16 cellular contexts compared by ENCODE assay signal in genomic region chr12:119980247-119980646, GRCh38. TPM values are rescaled to one million over a fixed set of nuclear protein-coding genes. Genes with fewer than 3 reads are reported as not detected.
DNase-seq lines count a peak whose midpoint lies in the region; ATAC-seq and TF ChIP-seq lines count a peak whose summit lies in the region.
"Had no signal": no experiment of that assay in that cellular context is flagged by ENCODE, and none has a peak within 500 bp of the region (broad histone marks: within the 10 kb centered on the region; RNA-seq: fewer than 3 reads in every experiment).

No MANE protein-coding gene starts in this region.

- no peak for TF ChIP-seq CTCF in sigmoid colon (IDR thresholded peaks at IDR 0.05)

- H3K4me3 ChIP-seq in sigmoid colon = no peak overlapping the region
- H3K4me3 ChIP-seq: HAP-1, MG63, PC-9 had no signal

- POLR2A ChIA-PET in activated CD4-positive, alpha-beta memory T cell treated with anti-CD3 and anti-CD28 coated beads for 36 hours (lab: Charles Lee) = interaction anchor here (0.6 to 2.4 kb wide), 10 partner anchors 9 to 151 kb away, joined by 3 to 36 read pairs (median 8); partner anchors contain the start of genes BICDL1 and RAB35
- POLR2A ChIA-PET in activated CD4-positive, alpha-beta memory T cell treated with anti-CD3 and anti-CD28 coated beads, Interleukin-2, amount 10 ng/mL, durations not matched to agents 7 days and 5 days (lab: Charles Lee) = interaction anchor here (0.9 kb wide), 1 partner anchor 8 kb away, joined by 6 read pairs; the partner anchor contains the start of gene BICDL1
- POLR2A ChIA-PET in activated naive CD8-positive, alpha-beta T cell treated with anti-CD3 and anti-CD28 coated beads, Interleukin-2, amount 10 ng/mL, durations not matched to agents 7 days and 5 days (lab: Charles Lee) = interaction anchor here (0.7 kb wide), 1 partner anchor 8 kb away, joined by 3 read pairs; the partner anchor contains the start of gene BICDL1

- no peaks in the 10 kb centered on the region for H3K4me1 ChIP-seq in sigmoid colon
- H3K4me1 ChIP-seq: HAP-1 had no signal

- 53 to 64% methylated on average over 1 of the region's 1 CpG for WGBS in sigmoid colon, 2 donors

- H3K36me3 Mint-ChIP-seq in activated CD4-positive, alpha-beta memory T cell treated with anti-CD3 and anti-CD28 coated beads for 36 hours = no peaks in the 10 kb centered on the region
- no peaks in the 10 kb centered on the region for H3K36me3 Mint-ChIP-seq in activated CD4-positive, alpha-beta memory T cell treated with anti-CD3 and anti-CD28 coated beads, Interleukin-2, amount 10 ng/mL, durations not matched to agents 7 days and 5 days (ENCODE audit: low read depth)
- no peaks in the 10 kb centered on the region for H3K36me3 Mint-ChIP-seq in activated naive CD8-positive, alpha-beta T cell treated with anti-CD3 and anti-CD28 coated beads, Interleukin-2, amount 10 ng/mL, durations not matched to agents 7 days and 5 days

- no peak for DNase-seq in activated CD4-positive, alpha-beta memory T cell treated with anti-CD3 and anti-CD28 coated beads for 36 hours
- DNase-seq in activated CD4-positive, alpha-beta memory T cell treated with anti-CD3 and anti-CD28 coated beads, Interleukin-2, amount 10 ng/mL, durations not matched to agents 7 days and 5 days = no peak
- DNase-seq in stimulated activated CD4-positive, alpha-beta T cell treated with anti-CD3 and anti-CD28 coated beads, Interleukin-4, amount 100 ng/mL, for 24 hours = peak; percentile 30
- DNase-seq in stimulated activated CD4-positive, alpha-beta T cell treated with anti-CD3 and anti-CD28 coated beads, Interleukin-4, amount 100 ng/mL, for 4 hours = no peak
- no peak for DNase-seq in activated naive CD8-positive, alpha-beta T cell treated with anti-CD3 and anti-CD28 coated beads, Interleukin-2, amount 10 ng/mL, durations not matched to agents 7 days and 5 days
- DNase-seq in putamen (ENCODE audit: low spot score) (no peak), sigmoid colon (no peak)
- DNase-seq: C1 segment of cervical spinal cord, DND-41, MG63, NCI-H1092, NCI-H2081 treated with DMSO at 0.1 percent for 48 hours, NCI-H510A, NCI-H82, PC-9 had no signal

- ATAC-seq in activated naive CD8-positive, alpha-beta T cell treated with anti-CD3 and anti-CD28 coated beads, Interleukin-2, amount 10 ng/mL, durations not matched to agents 7 days and 5 days (ENCODE audit: low read depth) = peak; percentile 50

- CTCF ChIA-PET in activated CD4-positive, alpha-beta memory T cell treated with anti-CD3 and anti-CD28 coated beads for 36 hours (lab: Charles Lee) = interaction anchor here (1.2 to 1.7 kb wide), 3 partner anchors 9 to 107 kb away, joined by 3 to 11 read pairs (median 6); partner anchors contain the start of gene BICDL1
- CTCF ChIA-PET in activated CD4-positive, alpha-beta memory T cell treated with anti-CD3 and anti-CD28 coated beads, Interleukin-2, amount 10 ng/mL, durations not matched to agents 7 days and 5 days (lab: Charles Lee) = no interaction called here

- H3K27me3 Mint-ChIP-seq in activated CD4-positive, alpha-beta memory T cell treated with anti-CD3 and anti-CD28 coated beads for 36 hours = peaks cover 2% of the 10 kb centered on the region
- peaks cover 12% of the 10 kb centered on the region for H3K27me3 Mint-ChIP-seq in activated CD4-positive, alpha-beta memory T cell treated with anti-CD3 and anti-CD28 coated beads, Interleukin-2, amount 10 ng/mL, durations not matched to agents 7 days and 5 days
- H3K27me3 Mint-ChIP-seq in activated naive CD8-positive, alpha-beta T cell treated with anti-CD3 and anti-CD28 coated beads, Interleukin-2, amount 10 ng/mL, durations not matched to agents 7 days and 5 days = peaks cover 13% of the 10 kb centered on the region

- peak overlapping the region; percentile 53 for H3K4me3 Mint-ChIP-seq in activated CD4-positive, alpha-beta memory T cell treated with anti-CD3 and anti-CD28 coated beads for 36 hours
- no peak overlapping the region for H3K4me3 Mint-ChIP-seq in activated CD4-positive, alpha-beta memory T cell treated with anti-CD3 and anti-CD28 coated beads, Interleukin-2, amount 10 ng/mL, durations not matched to agents 7 days and 5 days
- no peak overlapping the region for H3K4me3 Mint-ChIP-seq in activated naive CD8-positive, alpha-beta T cell treated with anti-CD3 and anti-CD28 coated beads, Interleukin-2, amount 10 ng/mL, durations not matched to agents 7 days and 5 days

- H3K9me3 ChIP-seq in sigmoid colon = no peaks in the 10 kb centered on the region
- H3K9me3 ChIP-seq: HAP-1, MG63 had no signal

- TF ChIP-seq EP300 in sigmoid colon (IDR thresholded peaks at IDR 0.05) = no peak

- peaks cover 0 to 34% (median 14%) of the 10 kb centered on the region in 3 donors for H3K27me3 ChIP-seq in sigmoid colon

- peak overlapping the region; percentile 82 for H3K27ac Mint-ChIP-seq in activated CD4-positive, alpha-beta memory T cell treated with anti-CD3 and anti-CD28 coated beads for 36 hours
- no peak overlapping the region for H3K27ac Mint-ChIP-seq in activated CD4-positive, alpha-beta memory T cell treated with anti-CD3 and anti-CD28 coated beads, Interleukin-2, amount 10 ng/mL, durations not matched to agents 7 days and 5 days
- no peak overlapping the region for H3K27ac Mint-ChIP-seq in activated naive CD8-positive, alpha-beta T cell treated with anti-CD3 and anti-CD28 coated beads, Interleukin-2, amount 10 ng/mL, durations not matched to agents 7 days and 5 days

- H3K9me3 Mint-ChIP-seq in activated CD4-positive, alpha-beta memory T cell treated with anti-CD3 and anti-CD28 coated beads for 36 hours = no peaks in the 10 kb centered on the region
- no peaks in the 10 kb centered on the region for H3K9me3 Mint-ChIP-seq in activated CD4-positive, alpha-beta memory T cell treated with anti-CD3 and anti-CD28 coated beads, Interleukin-2, amount 10 ng/mL, durations not matched to agents 7 days and 5 days
- H3K9me3 Mint-ChIP-seq in activated naive CD8-positive, alpha-beta T cell treated with anti-CD3 and anti-CD28 coated beads, Interleukin-2, amount 10 ng/mL, durations not matched to agents 7 days and 5 days = no peaks in the 10 kb centered on the region

- H3K36me3 ChIP-seq in sigmoid colon = no peaks in the 10 kb centered on the region
- H3K36me3 ChIP-seq: HAP-1, MG63 had no signal

- peaks cover 20% of the 10 kb centered on the region for H3K4me1 Mint-ChIP-seq in activated CD4-positive, alpha-beta memory T cell treated with anti-CD3 and anti-CD28 coated beads for 36 hours (ENCODE audit: low read depth)
- H3K4me1 Mint-ChIP-seq in activated CD4-positive, alpha-beta memory T cell treated with anti-CD3 and anti-CD28 coated beads, Interleukin-2, amount 10 ng/mL, durations not matched to agents 7 days and 5 days = peaks cover 12% of the 10 kb centered on the region
- H3K4me1 Mint-ChIP-seq in activated naive CD8-positive, alpha-beta T cell treated with anti-CD3 and anti-CD28 coated beads, Interleukin-2, amount 10 ng/mL, durations not matched to agents 7 days and 5 days = peaks cover 6% of the 10 kb centered on the region

- H3K27ac ChIP-seq in sigmoid colon = no peak overlapping the region
- H3K27ac ChIP-seq: PC-9 had no signal

- no peak for TF ChIP-seq POLR2A in sigmoid colon (IDR thresholded peaks at IDR 0.05)

- intact Hi-C loops in activated CD4-positive, alpha-beta memory T cell treated with anti-CD3 and anti-CD28 coated beads for 36 hours (cut with micrococcal nuclease) = loop anchor here (1.0 to 10.0 kb wide), 5 partner anchors 8 to 139 kb away; partner anchors contain the start of gene CIT
- intact Hi-C loops in sigmoid colon (cut with DNase I) = no loop called here

RNA-seq across cellular contexts. Expression of gene BICDL1, which starts 8.8 kb away (rescaled TPM):
- total RNA-seq in activated CD4-positive, alpha-beta memory T cell treated with anti-CD3 and anti-CD28 coated beads for 36 hours = 100 to 1,000 TPM; 143 to 155 TPM
- total RNA-seq in activated CD4-positive, alpha-beta memory T cell treated with anti-CD3 and anti-CD28 coated beads, Interleukin-2, amount 10 ng/mL, durations not matched to agents 7 days and 5 days = 10 to 100 TPM; 44.6 to 44.7 TPM
- total RNA-seq in activated naive CD8-positive, alpha-beta T cell treated with anti-CD3 and anti-CD28 coated beads, Interleukin-2, amount 10 ng/mL, durations not matched to agents 7 days and 5 days = 100 to 1,000 TPM in 1 of 2 experiments, 10 to 100 TPM in 1; 98.5 to 100 TPM
- 1 to 10 TPM in 1 of 4 donors, under 1 TPM in 3; 0.16 to 1.4 (median 0.55) TPM for total RNA-seq in sigmoid colon
- polyA plus RNA-seq in sigmoid colon = 10 to 100 TPM in 1 of 3 donors, 1 to 10 TPM in 2; 6.0 to 13.1 (median 6.7) TPM

Comparison
In these comparisons a context has a peak if more than half of its experiments do, and no peak if none do; other contexts are left out.
1. RNA of gene BICDL1, which starts 8.8 kb away (total RNA-seq): 143 to 155 TPM in activated CD4-positive, alpha-beta memory T cell treated with anti-CD3 and anti-CD28 coated beads for 36 hours, 98.5 to 100 TPM in activated naive CD8-positive, alpha-beta T cell treated with anti-CD3 and anti-CD28 coated beads, Interleukin-2, amount 10 ng/mL, durations not matched to agents 7 days and 5 days and 44.6 to 44.7 TPM in activated CD4-positive, alpha-beta memory T cell treated with anti-CD3 and anti-CD28 coated beads, Interleukin-2, amount 10 ng/mL, durations not matched to agents 7 days and 5 days; 0.16 to 1.4 TPM in sigmoid colon; every median in the first group is over 10 times any median in the second.